In the genomic region with DNA sequence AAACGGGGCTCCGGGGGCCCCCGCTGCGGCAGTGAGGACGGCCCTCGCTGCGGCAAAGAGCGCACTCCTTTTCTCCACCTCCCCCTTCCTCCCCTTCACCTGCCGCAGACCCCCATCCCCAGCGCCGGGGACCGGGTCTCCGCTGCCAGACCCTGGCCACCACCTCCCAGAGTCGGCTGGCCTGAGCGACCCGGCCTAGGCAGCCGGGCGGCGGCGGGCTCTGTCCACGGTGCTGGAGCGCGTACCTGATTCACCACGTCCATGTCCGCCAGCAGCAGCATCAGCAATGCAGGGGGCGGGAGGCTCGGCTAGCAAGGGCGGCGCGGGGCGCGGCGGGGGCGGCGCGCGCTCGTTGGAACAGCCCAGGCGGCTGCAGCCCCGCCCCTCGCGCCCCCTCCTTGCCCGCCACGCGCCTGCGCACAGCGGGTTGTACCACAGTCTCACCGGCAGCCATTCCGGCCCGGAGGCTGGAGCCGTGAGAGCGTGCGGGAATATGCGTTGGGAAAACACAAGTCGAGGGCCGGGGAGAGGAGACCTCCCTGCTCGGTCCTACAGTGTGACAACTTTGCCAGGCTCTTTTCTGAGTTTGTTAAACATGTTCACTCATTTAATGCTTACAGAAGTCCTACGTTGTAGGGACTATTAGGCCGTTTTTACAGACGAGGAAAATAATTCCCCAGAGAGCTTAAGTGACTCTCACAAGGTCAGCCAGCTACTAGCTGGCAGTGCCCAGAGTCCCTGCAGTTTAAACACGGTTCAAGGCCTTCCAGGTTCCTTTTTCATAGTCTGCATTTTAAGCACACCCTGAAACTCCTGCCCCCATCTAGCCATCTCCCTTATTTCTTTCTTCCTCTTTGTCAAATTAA, we compare ENCODE assay signal across 1 cellular context.
TF ChIP-seq lines count a peak whose summit lies in the region.

TSS of gene SYP (minus strand) at position 288 of the 866 bp plus-strand sequence. CDS start at position 281, 7 bp downstream.

TF ChIP-seq in H1, 55 proteins besides CTCF, POLR2A, EP300 and RAD21:
- TF ChIP-seq SP1 (IDR thresholded peaks at IDR 0.05; ENCODE audit: low read depth, low read length) = 0 out of 2 replicates have a peak, but pooled peaks have one; percentile 18
- peak; percentile 89 for TF ChIP-seq YY1 (IDR thresholded peaks at IDR 0.05; ENCODE audit: low read depth, low read length)
- TF ChIP-seq CREB1 (IDR thresholded peaks at IDR 0.05) = peak; percentile 64; the same call in 1 of the 2 replicates
- TF ChIP-seq FOSL1 (IDR thresholded peaks at IDR 0.05; ENCODE audit: insufficient read depth, low read depth, low read length) = 0 out of 2 replicates have a peak, but pooled peaks have one; percentile 17
- TF ChIP-seq NRF1 (IDR thresholded peaks at IDR 0.05; ENCODE audit: low read depth, low read length) = peak; percentile 64
- TF ChIP-seq POLR2AphosphoS5 (IDR thresholded peaks at IDR 0.05; ENCODE audit: low read depth, low read length) = peak; percentile 67
- TF ChIP-seq, protein P1, sequence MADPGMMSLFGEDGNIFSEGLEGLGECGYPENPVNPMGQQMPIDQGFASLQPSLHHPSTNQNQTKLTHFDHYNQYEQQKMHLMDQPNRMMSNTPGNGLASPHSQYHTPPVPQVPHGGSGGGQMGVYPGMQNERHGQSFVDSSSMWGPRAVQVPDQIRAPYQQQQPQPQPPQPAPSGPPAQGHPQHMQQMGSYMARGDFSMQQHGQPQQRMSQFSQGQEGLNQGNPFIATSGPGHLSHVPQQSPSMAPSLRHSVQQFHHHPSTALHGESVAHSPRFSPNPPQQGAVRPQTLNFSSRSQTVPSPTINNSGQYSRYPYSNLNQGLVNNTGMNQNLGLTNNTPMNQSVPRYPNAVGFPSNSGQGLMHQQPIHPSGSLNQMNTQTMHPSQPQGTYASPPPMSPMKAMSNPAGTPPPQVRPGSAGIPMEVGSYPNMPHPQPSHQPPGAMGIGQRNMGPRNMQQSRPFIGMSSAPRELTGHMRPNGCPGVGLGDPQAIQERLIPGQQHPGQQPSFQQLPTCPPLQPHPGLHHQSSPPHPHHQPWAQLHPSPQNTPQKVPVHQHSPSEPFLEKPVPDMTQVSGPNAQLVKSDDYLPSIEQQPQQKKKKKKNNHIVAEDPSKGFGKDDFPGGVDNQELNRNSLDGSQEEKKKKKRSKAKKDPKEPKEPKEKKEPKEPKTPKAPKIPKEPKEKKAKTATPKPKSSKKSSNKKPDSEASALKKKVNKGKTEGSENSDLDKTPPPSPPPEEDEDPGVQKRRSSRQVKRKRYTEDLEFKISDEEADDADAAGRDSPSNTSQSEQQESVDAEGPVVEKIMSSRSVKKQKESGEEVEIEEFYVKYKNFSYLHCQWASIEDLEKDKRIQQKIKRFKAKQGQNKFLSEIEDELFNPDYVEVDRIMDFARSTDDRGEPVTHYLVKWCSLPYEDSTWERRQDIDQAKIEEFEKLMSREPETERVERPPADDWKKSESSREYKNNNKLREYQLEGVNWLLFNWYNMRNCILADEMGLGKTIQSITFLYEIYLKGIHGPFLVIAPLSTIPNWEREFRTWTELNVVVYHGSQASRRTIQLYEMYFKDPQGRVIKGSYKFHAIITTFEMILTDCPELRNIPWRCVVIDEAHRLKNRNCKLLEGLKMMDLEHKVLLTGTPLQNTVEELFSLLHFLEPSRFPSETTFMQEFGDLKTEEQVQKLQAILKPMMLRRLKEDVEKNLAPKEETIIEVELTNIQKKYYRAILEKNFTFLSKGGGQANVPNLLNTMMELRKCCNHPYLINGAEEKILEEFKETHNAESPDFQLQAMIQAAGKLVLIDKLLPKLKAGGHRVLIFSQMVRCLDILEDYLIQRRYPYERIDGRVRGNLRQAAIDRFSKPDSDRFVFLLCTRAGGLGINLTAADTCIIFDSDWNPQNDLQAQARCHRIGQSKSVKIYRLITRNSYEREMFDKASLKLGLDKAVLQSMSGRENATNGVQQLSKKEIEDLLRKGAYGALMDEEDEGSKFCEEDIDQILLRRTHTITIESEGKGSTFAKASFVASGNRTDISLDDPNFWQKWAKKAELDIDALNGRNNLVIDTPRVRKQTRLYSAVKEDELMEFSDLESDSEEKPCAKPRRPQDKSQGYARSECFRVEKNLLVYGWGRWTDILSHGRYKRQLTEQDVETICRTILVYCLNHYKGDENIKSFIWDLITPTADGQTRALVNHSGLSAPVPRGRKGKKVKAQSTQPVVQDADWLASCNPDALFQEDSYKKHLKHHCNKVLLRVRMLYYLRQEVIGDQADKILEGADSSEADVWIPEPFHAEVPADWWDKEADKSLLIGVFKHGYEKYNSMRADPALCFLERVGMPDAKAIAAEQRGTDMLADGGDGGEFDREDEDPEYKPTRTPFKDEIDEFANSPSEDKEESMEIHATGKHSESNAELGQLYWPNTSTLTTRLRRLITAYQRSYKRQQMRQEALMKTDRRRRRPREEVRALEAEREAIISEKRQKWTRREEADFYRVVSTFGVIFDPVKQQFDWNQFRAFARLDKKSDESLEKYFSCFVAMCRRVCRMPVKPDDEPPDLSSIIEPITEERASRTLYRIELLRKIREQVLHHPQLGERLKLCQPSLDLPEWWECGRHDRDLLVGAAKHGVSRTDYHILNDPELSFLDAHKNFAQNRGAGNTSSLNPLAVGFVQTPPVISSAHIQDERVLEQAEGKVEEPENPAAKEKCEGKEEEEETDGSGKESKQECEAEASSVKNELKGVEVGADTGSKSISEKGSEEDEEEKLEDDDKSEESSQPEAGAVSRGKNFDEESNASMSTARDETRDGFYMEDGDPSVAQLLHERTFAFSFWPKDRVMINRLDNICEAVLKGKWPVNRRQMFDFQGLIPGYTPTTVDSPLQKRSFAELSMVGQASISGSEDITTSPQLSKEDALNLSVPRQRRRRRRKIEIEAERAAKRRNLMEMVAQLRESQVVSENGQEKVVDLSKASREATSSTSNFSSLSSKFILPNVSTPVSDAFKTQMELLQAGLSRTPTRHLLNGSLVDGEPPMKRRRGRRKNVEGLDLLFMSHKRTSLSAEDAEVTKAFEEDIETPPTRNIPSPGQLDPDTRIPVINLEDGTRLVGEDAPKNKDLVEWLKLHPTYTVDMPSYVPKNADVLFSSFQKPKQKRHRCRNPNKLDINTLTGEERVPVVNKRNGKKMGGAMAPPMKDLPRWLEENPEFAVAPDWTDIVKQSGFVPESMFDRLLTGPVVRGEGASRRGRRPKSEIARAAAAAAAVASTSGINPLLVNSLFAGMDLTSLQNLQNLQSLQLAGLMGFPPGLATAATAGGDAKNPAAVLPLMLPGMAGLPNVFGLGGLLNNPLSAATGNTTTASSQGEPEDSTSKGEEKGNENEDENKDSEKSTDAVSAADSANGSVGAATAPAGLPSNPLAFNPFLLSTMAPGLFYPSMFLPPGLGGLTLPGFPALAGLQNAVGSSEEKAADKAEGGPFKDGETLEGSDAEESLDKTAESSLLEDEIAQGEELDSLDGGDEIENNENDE (IDR thresholded peaks at IDR 0.05; ENCODE audit: insufficient replicate concordance, low read length) = no peak
- TF ChIP-seq BCL11A (IDR thresholded peaks at IDR 0.05; ENCODE audit: low read depth in 2 of 2, low read length in 2 of 2) = no peak
- TF ChIP-seq KDM4A (IDR thresholded peaks at IDR 0.05; ENCODE audit: low read depth, low read length, severe bottlenecking) = peak; percentile 11
- peak; percentile 77 for TF ChIP-seq TAF7 (optimal IDR thresholded peaks at IDR 0.05; ENCODE audit: borderline replicate concordance, low read depth, low read length)
- TF ChIP-seq, protein P2, sequence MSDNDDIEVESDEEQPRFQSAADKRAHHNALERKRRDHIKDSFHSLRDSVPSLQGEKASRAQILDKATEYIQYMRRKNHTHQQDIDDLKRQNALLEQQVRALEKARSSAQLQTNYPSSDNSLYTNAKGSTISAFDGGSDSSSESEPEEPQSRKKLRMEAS (IDR thresholded peaks at IDR 0.05) = peak; percentile 88
- TF ChIP-seq TCF12 (IDR thresholded peaks at IDR 0.05; ENCODE audit: low read depth, low read length) = 0 out of 2 replicates have a peak, but pooled peaks have one; percentile 10
- TF ChIP-seq EGR1 (IDR thresholded peaks at IDR 0.05; ENCODE audit: borderline replicate concordance, low read depth, low read length) = peak; percentile 63; the same call in 1 of the 2 replicates
- no peak for TF ChIP-seq RBBP5 (IDR thresholded peaks at IDR 0.05; ENCODE audit: borderline replicate concordance, low read depth, low read length)
- TF ChIP-seq, protein P3, sequence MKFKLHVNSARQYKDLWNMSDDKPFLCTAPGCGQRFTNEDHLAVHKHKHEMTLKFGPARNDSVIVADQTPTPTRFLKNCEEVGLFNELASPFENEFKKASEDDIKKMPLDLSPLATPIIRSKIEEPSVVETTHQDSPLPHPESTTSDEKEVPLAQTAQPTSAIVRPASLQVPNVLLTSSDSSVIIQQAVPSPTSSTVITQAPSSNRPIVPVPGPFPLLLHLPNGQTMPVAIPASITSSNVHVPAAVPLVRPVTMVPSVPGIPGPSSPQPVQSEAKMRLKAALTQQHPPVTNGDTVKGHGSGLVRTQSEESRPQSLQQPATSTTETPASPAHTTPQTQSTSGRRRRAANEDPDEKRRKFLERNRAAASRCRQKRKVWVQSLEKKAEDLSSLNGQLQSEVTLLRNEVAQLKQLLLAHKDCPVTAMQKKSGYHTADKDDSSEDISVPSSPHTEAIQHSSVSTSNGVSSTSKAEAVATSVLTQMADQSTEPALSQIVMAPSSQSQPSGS (IDR thresholded peaks at IDR 0.05; ENCODE audit: low read length) = no peak
- peak; percentile 97 for TF ChIP-seq JUND (IDR thresholded peaks at IDR 0.05; ENCODE audit: low read length)
- peak; percentile 40 for TF ChIP-seq CTBP2 (IDR thresholded peaks at IDR 0.05; ENCODE audit: borderline replicate concordance, insufficient read depth, insufficient read length, low read length)
- TF ChIP-seq SP2 (IDR thresholded peaks at IDR 0.05; ENCODE audit: low read length) = no peak
- TF ChIP-seq, protein P4, sequence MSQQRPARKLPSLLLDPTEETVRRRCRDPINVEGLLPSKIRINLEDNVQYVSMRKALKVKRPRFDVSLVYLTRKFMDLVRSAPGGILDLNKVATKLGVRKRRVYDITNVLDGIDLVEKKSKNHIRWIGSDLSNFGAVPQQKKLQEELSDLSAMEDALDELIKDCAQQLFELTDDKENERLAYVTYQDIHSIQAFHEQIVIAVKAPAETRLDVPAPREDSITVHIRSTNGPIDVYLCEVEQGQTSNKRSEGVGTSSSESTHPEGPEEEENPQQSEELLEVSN (IDR thresholded peaks at IDR 0.05) = peak; percentile 81
- peak in 1 of 2 experiments; percentile 68; a peak in 1 of 4 replicates for TF ChIP-seq HDAC2 (IDR thresholded peaks at IDR 0.05; ENCODE audit: borderline replicate concordance in 1 of 2, low read depth in 2 of 2, low read length in 2 of 2)
- TF ChIP-seq TAF1 (IDR thresholded peaks at IDR 0.05; ENCODE audit: low read depth, low read length) = peak; percentile 83
- peak; percentile 86 to 97; a peak in 3 of 4 replicates for TF ChIP-seq SIN3A (conservative IDR thresholded peaks at IDR 0.05 in 1 of 2, IDR thresholded peaks at IDR 0.05 in 1 of 2; ENCODE audit: low read depth in 1 of 2, low read length in 2 of 2)
- peak; percentile 33; the same call in 1 of the 2 replicates for TF ChIP-seq SP4 (IDR thresholded peaks at IDR 0.05; ENCODE audit: low read length)
- TF ChIP-seq NANOG (IDR thresholded peaks at IDR 0.05; ENCODE audit: insufficient read depth, low read depth, low read length, poor library complexity, severe bottlenecking) = no peak
- no peak for TF ChIP-seq RXRA (IDR thresholded peaks at IDR 0.05; ENCODE audit: insufficient read depth, low read depth, low read length)
- peak; percentile 38; the same call in 1 of the 2 replicates for TF ChIP-seq TBP (IDR thresholded peaks at IDR 0.05; ENCODE audit: low read depth, low read length)
